30 cellular contexts compared by ENCODE assay signal in the genomic region with DNA sequence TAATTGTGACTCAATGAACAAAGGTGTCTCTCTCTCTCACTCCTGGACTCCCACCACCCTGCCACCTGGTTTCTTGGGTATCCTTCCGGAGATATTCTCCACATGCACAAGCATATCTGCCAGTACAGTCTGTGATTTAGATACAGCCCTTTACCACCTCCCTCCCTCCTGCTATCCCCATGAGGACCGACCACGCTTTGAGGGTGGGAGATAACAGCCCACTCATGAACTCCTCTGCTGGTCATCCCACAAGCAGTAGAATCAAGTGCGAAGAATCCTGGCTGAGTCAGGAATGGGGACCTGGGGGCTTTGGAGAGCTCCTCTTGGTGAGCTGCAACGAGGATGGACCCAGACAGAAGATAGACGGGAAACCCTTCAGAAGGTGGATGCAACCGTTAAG.
"Had no signal": no experiment of that assay in that cellular context is flagged by ENCODE, and none has a peak within 500 bp of the region (broad histone marks: within the 10 kb centered on the region; RNA-seq: fewer than 3 reads in every experiment).

No MANE protein-coding gene starts in this region.

- DNase-seq: naive thymus-derived CD8-positive, alpha-beta T cell; nephron progenitor cell; nucleus accumbens; ovary; posterior cingulate gyrus; psoas muscle; right cardiac atrium; right lobe of liver; sigmoid colon; small intestine; stimulated activated CD4-positive, alpha-beta T cell treated with anti-CD3 and anti-CD28 coated beads, Interleukin-15, amount 100 ng/mL, for 24 hours; stimulated activated CD4-positive, alpha-beta T cell treated with anti-CD3 and anti-CD28 coated beads, Interleukin-2, amount 100 ng/mL, for 24 hours; stimulated activated CD4-positive, alpha-beta T cell treated with anti-CD3 and anti-CD28 coated beads, Interleukin-2, amount 100 ng/mL, for 48 hours; stimulated activated CD4-positive, alpha-beta T cell treated with anti-CD3 and anti-CD28 coated beads, Interleukin-4, amount 100 ng/mL, for 24 hours; stimulated activated naive B cell treated with anti-CD40 and anti-IgM and Interleukin-4, amounts not matched to agents 10 μg/mL and 1 μg/mL and 100 μg/mL, for 72 hours; stimulated activated naive CD4-positive, alpha-beta T cell treated with Interleukin-2 at 50 U/mL for 16 hours; stomach; thyroid gland; trophoblast cell; upper lobe of right lung; uterus had no signal

- H3K9me3 ChIP-seq: neutrophil, ovary, psoas muscle, right lobe of liver, sigmoid colon, stomach, thoracic aorta, thyroid gland, tibial nerve, upper lobe of right lung, uterus had no signal

- H3K79me2 ChIP-seq: parathyroid adenoma had no signal

- H3K36me3 Mint-ChIP-seq: naive thymus-derived CD8-positive, alpha-beta T cell; natural killer cell treated with Interleukin-12 subunit alpha and Interleukin-12 subunit beta and Interleukin-15 and Interleukin-18, amount 100 ng/mL, for 72 hours; stimulated activated effector memory CD8-positive, alpha-beta T cell treated with anti-CD3 and anti-CD28 coated beads, Interleukin-12 subunit alpha, Interleukin-12 subunit beta, amount 100 ng/mL, for 72 hours had no signal

- H3K27me3 ChIP-seq: neutrophil, ovary, right lobe of liver, sigmoid colon, thyroid gland, tibial nerve, upper lobe of right lung, uterus had no signal

- H3K27ac Mint-ChIP-seq: naive thymus-derived CD8-positive, alpha-beta T cell; natural killer cell treated with Interleukin-12 subunit alpha and Interleukin-12 subunit beta and Interleukin-15 and Interleukin-18, amount 100 ng/mL, for 72 hours; nephron progenitor cell; progenitor cell of endocrine pancreas; stimulated activated effector memory CD8-positive, alpha-beta T cell treated with anti-CD3 and anti-CD28 coated beads, Interleukin-12 subunit alpha, Interleukin-12 subunit beta, amount 100 ng/mL, for 72 hours; stimulated activated naive B cell treated with anti-CD40 and anti-IgM and Interleukin-4, amounts not matched to agents 10 μg/mL and 1 μg/mL and 100 μg/mL, for 72 hours; stimulated activated naive CD8-positive, alpha-beta T cell treated with anti-CD3 and anti-CD28 coated beads, Interleukin-15, Interleukin-2, amounts not matched to agents 100 ng/mL and 50 ng/mL, for 24 hours had no signal

- H3K27me3 Mint-ChIP-seq: progenitor cell of endocrine pancreas had no signal

- H3K4me3 Mint-ChIP-seq: naive thymus-derived CD8-positive, alpha-beta T cell; natural killer cell treated with Interleukin-12 subunit alpha and Interleukin-12 subunit beta and Interleukin-15 and Interleukin-18, amount 100 ng/mL, for 72 hours; nephron progenitor cell; neural crest cell; stimulated activated effector memory CD8-positive, alpha-beta T cell treated with anti-CD3 and anti-CD28 coated beads, Interleukin-12 subunit alpha, Interleukin-12 subunit beta, amount 100 ng/mL, for 72 hours; stimulated activated naive B cell treated with anti-CD40 and anti-IgM and Interleukin-4, amounts not matched to agents 10 μg/mL and 1 μg/mL and 100 μg/mL, for 72 hours; stimulated activated naive CD8-positive, alpha-beta T cell treated with anti-CD3 and anti-CD28 coated beads, Interleukin-15, Interleukin-2, amounts not matched to agents 100 ng/mL and 50 ng/mL, for 24 hours had no signal

- H3K27ac ChIP-seq: neutrophil, ovary, parathyroid adenoma, psoas muscle, right lobe of liver, sigmoid colon, stomach, thoracic aorta, thyroid gland, tibial nerve, upper lobe of right lung, uterus had no signal

- H3K9ac ChIP-seq: parathyroid adenoma had no signal

- ATAC-seq: naive thymus-derived CD8-positive, alpha-beta T cell; natural killer cell treated with Interleukin-12 subunit alpha and Interleukin-12 subunit beta and Interleukin-15 and Interleukin-18, amount 100 ng/mL, for 72 hours; psoas muscle; right cardiac atrium; right lobe of liver; stimulated activated effector memory CD8-positive, alpha-beta T cell treated with anti-CD3 and anti-CD28 coated beads, Interleukin-12 subunit alpha, Interleukin-12 subunit beta, amount 100 ng/mL, for 72 hours; stimulated activated naive B cell treated with anti-CD40 and anti-IgM and Interleukin-4, amounts not matched to agents 10 μg/mL and 1 μg/mL and 100 μg/mL, for 72 hours; upper lobe of right lung had no signal

- FAIRE-seq: small intestine had no signal

- H3K4me1 Mint-ChIP-seq: stimulated activated effector memory CD8-positive, alpha-beta T cell treated with anti-CD3 and anti-CD28 coated beads, Interleukin-12 subunit alpha, Interleukin-12 subunit beta, amount 100 ng/mL, for 72 hours had no signal

- H3K9me3 Mint-ChIP-seq: naive thymus-derived CD8-positive, alpha-beta T cell; natural killer cell treated with Interleukin-12 subunit alpha and Interleukin-12 subunit beta and Interleukin-15 and Interleukin-18, amount 100 ng/mL, for 72 hours; nephron progenitor cell; neural crest cell; stimulated activated effector memory CD8-positive, alpha-beta T cell treated with anti-CD3 and anti-CD28 coated beads, Interleukin-12 subunit alpha, Interleukin-12 subunit beta, amount 100 ng/mL, for 72 hours; stimulated activated naive B cell treated with anti-CD40 and anti-IgM and Interleukin-4, amounts not matched to agents 10 μg/mL and 1 μg/mL and 100 μg/mL, for 72 hours; stimulated activated naive CD8-positive, alpha-beta T cell treated with anti-CD3 and anti-CD28 coated beads, Interleukin-15, Interleukin-2, amounts not matched to agents 100 ng/mL and 50 ng/mL, for 24 hours had no signal

- H3K36me3 ChIP-seq: neutrophil, ovary, right lobe of liver, sigmoid colon, stomach, thoracic aorta, thyroid gland, tibial nerve, upper lobe of right lung, uterus had no signal

- H3K4me1 ChIP-seq: parathyroid adenoma, psoas muscle, right lobe of liver, sigmoid colon, thyroid gland, tibial nerve, upper lobe of right lung, uterus had no signal

- H3K4me3 ChIP-seq: ovary, psoas muscle, right lobe of liver, sigmoid colon, stomach, thoracic aorta, thyroid gland, tibial nerve, upper lobe of right lung, uterus had no signal
